In genomic region chr19:17706750-17707181, GRCh38 we compare ENCODE assay signal across 1 cellular context.
A peak's percentile ranks its signal among the peaks of the same experiment; 100 is the strongest.
TF ChIP-seq lines count a peak whose summit lies in the region.

No MANE protein-coding gene starts in this region.

TF ChIP-seq in SK-N-SH, 30 proteins besides CTCF, POLR2A, EP300 and RAD21:
- TF ChIP-seq NRF1 (IDR thresholded peaks at IDR 0.05; ENCODE audit: low read depth, low read length) = no peak
- TF ChIP-seq PBX3 (IDR thresholded peaks at IDR 0.05) = 0 out of 2 replicates have a peak, but pooled peaks have one; percentile 16
- no peak for TF ChIP-seq ELF1 (IDR thresholded peaks at IDR 0.05)
- TF ChIP-seq, protein P1, sequence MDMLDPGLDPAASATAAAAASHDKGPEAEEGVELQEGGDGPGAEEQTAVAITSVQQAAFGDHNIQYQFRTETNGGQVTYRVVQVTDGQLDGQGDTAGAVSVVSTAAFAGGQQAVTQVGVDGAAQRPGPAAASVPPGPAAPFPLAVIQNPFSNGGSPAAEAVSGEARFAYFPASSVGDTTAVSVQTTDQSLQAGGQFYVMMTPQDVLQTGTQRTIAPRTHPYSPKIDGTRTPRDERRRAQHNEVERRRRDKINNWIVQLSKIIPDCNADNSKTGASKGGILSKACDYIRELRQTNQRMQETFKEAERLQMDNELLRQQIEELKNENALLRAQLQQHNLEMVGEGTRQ (IDR thresholded peaks at IDR 0.05; ENCODE audit: borderline replicate concordance, low read depth, low read length) = no peak
- no peak for TF ChIP-seq TEAD4 (IDR thresholded peaks at IDR 0.05; ENCODE audit: borderline replicate concordance, insufficient read depth)
- TF ChIP-seq, protein P2, sequence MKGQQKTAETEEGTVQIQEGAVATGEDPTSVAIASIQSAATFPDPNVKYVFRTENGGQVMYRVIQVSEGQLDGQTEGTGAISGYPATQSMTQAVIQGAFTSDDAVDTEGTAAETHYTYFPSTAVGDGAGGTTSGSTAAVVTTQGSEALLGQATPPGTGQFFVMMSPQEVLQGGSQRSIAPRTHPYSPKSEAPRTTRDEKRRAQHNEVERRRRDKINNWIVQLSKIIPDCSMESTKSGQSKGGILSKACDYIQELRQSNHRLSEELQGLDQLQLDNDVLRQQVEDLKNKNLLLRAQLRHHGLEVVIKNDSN (IDR thresholded peaks at IDR 0.05; ENCODE audit: borderline replicate concordance, low read depth) = peak; percentile 45; the same call in 1 of the 2 replicates
- peak; percentile 69; the same call in 1 of the 2 replicates for TF ChIP-seq MXI1 (IDR thresholded peaks at IDR 0.05; ENCODE audit: low read depth, low read length)
- no peak for TF ChIP-seq EZH2phosphoT487 (IDR thresholded peaks at IDR 0.05; ENCODE audit: borderline replicate concordance, low read depth)
- TF ChIP-seq, protein P3, sequence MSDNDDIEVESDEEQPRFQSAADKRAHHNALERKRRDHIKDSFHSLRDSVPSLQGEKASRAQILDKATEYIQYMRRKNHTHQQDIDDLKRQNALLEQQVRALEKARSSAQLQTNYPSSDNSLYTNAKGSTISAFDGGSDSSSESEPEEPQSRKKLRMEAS (IDR thresholded peaks at IDR 0.05; ENCODE audit: low read depth) = 0 out of 2 replicates have a peak, but pooled peaks have one; percentile 31
